ENCODE assay signal across 37 cellular contexts in the genomic region with DNA sequence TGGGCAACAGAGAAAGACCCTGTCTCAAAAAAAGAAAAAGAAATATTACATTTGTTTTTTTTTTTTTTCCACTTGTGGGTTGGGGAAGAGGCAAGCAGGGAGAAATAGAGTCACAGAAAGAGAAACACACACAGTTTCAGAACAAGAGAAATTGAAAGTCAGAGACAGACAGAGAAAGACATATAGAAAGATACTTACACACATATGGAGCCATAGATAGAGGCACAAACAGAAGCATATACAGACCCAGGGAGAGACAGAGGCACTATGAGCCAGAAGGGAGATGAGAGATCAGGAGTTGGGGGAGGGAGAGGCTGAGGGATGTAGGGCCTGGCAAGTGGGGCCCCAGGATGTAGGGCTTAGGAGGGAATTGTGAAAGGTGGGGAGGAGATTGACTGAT. TPM values are rescaled to one million over a fixed set of nuclear protein-coding genes. Genes with fewer than 3 reads are reported as not detected.
"Had no signal": no experiment of that assay in that cellular context is flagged by ENCODE, and none has a peak within 500 bp of the region (broad histone marks: within the 10 kb centered on the region; RNA-seq: fewer than 3 reads in every experiment).

No MANE protein-coding gene starts in this region.

- H3K4me2 ChIP-seq: KMS-11, PC-9 had no signal

- H3K27me3 ChIP-seq: SJCRH30 had no signal

- H2AFZ ChIP-seq: PC-9 had no signal

- H3K9me3 ChIP-seq: SJCRH30 had no signal

- H3K27ac ChIP-seq: KMS-11, PC-9, RWPE1, SJCRH30, SK-N-MC had no signal

- ATAC-seq: Panc1, Right ventricle myocardium inferior, SK-N-SH treated with all-trans-retinoic acid at 6 μM for 48 hours had no signal

- DNase-seq: Karpas-422, KBM-7, MM.1S, MV-4-11, NCI-H1092, NCI-H1105, NCI-H1417 treated with DMSO at 0.1 percent for 48 hours, NCI-H1436 treated with DMSO at 0.1 percent for 48 hours, NCI-H1694 treated with DMSO at 0.1 percent for 48 hours, NCI-H187 treated with DMSO at 0.1 percent for 48 hours, NCI-H2029, NCI-H2081, NCI-H2171 treated with DMSO at 0.1 percent for 48 hours, NCI-H2227 treated with DMSO at 0.1 percent for 48 hours, NCI-H345, NCI-H446, NCI-H510A treated with DMSO at 0.1 percent for 48 hours, NCI-H524 treated with DMSO at 0.1 percent for 48 hours, NCI-H526 treated with DMSO at 0.1 percent for 48 hours, NCI-H748 treated with DMSO at 0.1 percent for 48 hours, NCI-H82, PC-9, SHP77, SIG-M5 had no signal

- H3K4me3 ChIP-seq: PC-9, SJCRH30, SK-N-MC had no signal

- H3K9ac ChIP-seq: KMS-11 had no signal

- H3K36me3 ChIP-seq: SJCRH30 had no signal

RNA-seq across cellular contexts. Expression of a gene that starts 55.2 kb away (rescaled TPM):
- total RNA-seq: LHCN-M2, MCF 10A, NCI-H460, OCI-LY7, PC-9, Right ventricle myocardium inferior, RPMI7951, SJCRH30, SK-MEL-5 had no signal
